In the genomic region with DNA sequence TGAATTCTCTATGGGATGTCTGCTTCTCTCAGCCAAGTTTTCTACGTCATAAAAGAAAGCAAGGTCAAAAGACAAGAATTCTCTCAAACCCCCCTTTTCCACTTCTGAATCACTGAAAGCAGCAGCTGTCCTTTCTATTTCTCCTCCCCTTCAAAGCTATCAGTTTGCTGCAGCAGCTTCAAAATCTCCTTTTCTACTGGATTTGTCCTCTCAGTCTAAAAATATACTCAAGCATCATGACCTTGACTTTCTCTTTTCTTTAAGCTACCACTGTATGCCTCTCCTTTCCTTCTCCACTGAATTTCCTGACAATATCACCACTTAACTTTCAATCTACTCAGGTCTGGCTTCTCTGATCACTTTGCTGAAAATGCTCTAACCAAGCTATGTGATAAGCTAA, we compare ENCODE assay signal across 1 cellular context.
TF ChIP-seq lines count a peak whose summit lies in the region.

No MANE protein-coding gene starts in this region.

TF ChIP-seq in K562, 482 proteins besides CTCF, POLR2A, EP300 and RAD21 (continues in another document):
- TF ChIP-seq, protein P1, sequence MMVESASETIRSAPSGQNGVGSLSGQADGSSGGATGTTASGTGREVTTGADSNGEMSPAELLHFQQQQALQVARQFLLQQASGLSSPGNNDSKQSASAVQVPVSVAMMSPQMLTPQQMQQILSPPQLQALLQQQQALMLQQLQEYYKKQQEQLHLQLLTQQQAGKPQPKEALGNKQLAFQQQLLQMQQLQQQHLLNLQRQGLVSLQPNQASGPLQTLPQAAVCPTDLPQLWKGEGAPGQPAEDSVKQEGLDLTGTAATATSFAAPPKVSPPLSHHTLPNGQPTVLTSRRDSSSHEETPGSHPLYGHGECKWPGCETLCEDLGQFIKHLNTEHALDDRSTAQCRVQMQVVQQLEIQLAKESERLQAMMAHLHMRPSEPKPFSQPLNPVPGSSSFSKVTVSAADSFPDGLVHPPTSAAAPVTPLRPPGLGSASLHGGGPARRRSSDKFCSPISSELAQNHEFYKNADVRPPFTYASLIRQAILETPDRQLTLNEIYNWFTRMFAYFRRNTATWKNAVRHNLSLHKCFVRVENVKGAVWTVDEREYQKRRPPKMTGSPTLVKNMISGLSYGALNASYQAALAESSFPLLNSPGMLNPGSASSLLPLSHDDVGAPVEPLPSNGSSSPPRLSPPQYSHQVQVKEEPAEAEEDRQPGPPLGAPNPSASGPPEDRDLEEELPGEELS (CRISPR knock-in tag; IDR thresholded peaks at IDR 0.05; ENCODE audit: borderline replicate concordance), result no peak
- TF ChIP-seq BDP1 (IDR thresholded peaks at IDR 0.05; ENCODE audit: insufficient read depth, insufficient read length), result no peak
- TF ChIP-seq ZNF121 (CRISPR knock-in tag; conservative IDR thresholded peaks at IDR 0.05), result no peak
- peak; percentile 68 for TF ChIP-seq ARID1B (IDR thresholded peaks at IDR 0.05)
- no peak for TF ChIP-seq SMARCA5 (IDR thresholded peaks at IDR 0.05)
- no peak for TF ChIP-seq NR4A1 (CRISPR knock-in tag; IDR thresholded peaks at IDR 0.05)
- TF ChIP-seq NR4A1 (tag; IDR thresholded peaks at IDR 0.05), result no peak
- no peak for TF ChIP-seq ETV1 (tag; conservative IDR thresholded peaks at IDR 0.05; ENCODE audit: low read depth)
- TF ChIP-seq SMARCA4 (IDR thresholded peaks at IDR 0.05), result peak; percentile 44; the same call in 1 of the 2 replicates
- no peak for TF ChIP-seq RBM39 (optimal IDR thresholded peaks at IDR 0.05; ENCODE audit: low read depth, low read length)
- no peak for TF ChIP-seq ZNF23 (CRISPR knock-in tag; IDR thresholded peaks at IDR 0.05)
- TF ChIP-seq EHMT2 (IDR thresholded peaks at IDR 0.05), result 0 out of 2 replicates have a peak, but pooled peaks have one; percentile 52
- TF ChIP-seq, protein P2, sequence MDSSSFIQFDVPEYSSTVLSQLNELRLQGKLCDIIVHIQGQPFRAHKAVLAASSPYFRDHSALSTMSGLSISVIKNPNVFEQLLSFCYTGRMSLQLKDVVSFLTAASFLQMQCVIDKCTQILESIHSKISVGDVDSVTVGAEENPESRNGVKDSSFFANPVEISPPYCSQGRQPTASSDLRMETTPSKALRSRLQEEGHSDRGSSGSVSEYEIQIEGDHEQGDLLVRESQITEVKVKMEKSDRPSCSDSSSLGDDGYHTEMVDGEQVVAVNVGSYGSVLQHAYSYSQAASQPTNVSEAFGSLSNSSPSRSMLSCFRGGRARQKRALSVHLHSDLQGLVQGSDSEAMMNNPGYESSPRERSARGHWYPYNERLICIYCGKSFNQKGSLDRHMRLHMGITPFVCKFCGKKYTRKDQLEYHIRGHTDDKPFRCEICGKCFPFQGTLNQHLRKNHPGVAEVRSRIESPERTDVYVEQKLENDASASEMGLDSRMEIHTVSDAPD (CRISPR knock-in tag; IDR thresholded peaks at IDR 0.05), result no peak
- TF ChIP-seq KDM1A (IDR thresholded peaks at IDR 0.05), result peak; percentile 80 to 85
- TF ChIP-seq MAFF (IDR thresholded peaks at IDR 0.05; ENCODE audit: low read length), result no peak
- no peak for TF ChIP-seq NELFE (IDR thresholded peaks at IDR 0.05; ENCODE audit: insufficient read depth, insufficient read length)
- TF ChIP-seq ZNF174 (CRISPR knock-in tag; IDR thresholded peaks at IDR 0.05), result no peak
- TF ChIP-seq NEUROD1 (IDR thresholded peaks at IDR 0.05; ENCODE audit: borderline replicate concordance, low read depth, low read length, partially characterized antibody), result no peak
- TF ChIP-seq PHB2 (IDR thresholded peaks at IDR 0.05; ENCODE audit: low read depth), result no peak
- TF ChIP-seq ZNF589 (CRISPR knock-in tag; IDR thresholded peaks at IDR 0.05; ENCODE audit: low read depth), result no peak
- TF ChIP-seq, protein P3, sequence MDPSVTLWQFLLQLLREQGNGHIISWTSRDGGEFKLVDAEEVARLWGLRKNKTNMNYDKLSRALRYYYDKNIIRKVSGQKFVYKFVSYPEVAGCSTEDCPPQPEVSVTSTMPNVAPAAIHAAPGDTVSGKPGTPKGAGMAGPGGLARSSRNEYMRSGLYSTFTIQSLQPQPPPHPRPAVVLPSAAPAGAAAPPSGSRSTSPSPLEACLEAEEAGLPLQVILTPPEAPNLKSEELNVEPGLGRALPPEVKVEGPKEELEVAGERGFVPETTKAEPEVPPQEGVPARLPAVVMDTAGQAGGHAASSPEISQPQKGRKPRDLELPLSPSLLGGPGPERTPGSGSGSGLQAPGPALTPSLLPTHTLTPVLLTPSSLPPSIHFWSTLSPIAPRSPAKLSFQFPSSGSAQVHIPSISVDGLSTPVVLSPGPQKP (CRISPR knock-in tag; IDR thresholded peaks at IDR 0.05), result no peak
- no peak for TF ChIP-seq STAT5B (CRISPR knock-in tag; IDR thresholded peaks at IDR 0.05)
- TF ChIP-seq, protein P4, sequence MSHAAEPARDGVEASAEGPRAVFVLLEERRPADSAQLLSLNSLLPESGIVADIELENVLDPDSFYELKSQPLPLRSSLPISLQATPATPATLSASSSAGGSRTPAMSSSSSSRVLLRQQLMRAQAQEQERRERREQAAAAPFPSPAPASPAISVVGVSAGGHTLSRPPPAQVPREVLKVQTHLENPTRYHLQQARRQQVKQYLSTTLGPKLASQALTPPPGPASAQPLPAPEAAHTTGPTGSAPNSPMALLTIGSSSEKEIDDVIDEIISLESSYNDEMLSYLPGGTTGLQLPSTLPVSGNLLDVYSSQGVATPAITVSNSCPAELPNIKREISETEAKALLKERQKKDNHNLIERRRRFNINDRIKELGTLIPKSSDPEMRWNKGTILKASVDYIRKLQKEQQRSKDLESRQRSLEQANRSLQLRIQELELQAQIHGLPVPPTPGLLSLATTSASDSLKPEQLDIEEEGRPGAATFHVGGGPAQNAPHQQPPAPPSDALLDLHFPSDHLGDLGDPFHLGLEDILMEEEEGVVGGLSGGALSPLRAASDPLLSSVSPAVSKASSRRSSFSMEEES (CRISPR knock-in tag; IDR thresholded peaks at IDR 0.05), result no peak
- TF ChIP-seq HNRNPLL (IDR thresholded peaks at IDR 0.05; ENCODE audit: low read depth, low read length, poor library complexity, severe bottlenecking), result no peak
- TF ChIP-seq SMAD2 (IDR thresholded peaks at IDR 0.05; ENCODE audit: low read depth, low read length), result no peak
- no peak for TF ChIP-seq ZNF431 (CRISPR knock-in tag; IDR thresholded peaks at IDR 0.05)
- TF ChIP-seq ESRRA (IDR thresholded peaks at IDR 0.05; ENCODE audit: borderline replicate concordance, low read depth), result no peak
- TF ChIP-seq, protein P5, sequence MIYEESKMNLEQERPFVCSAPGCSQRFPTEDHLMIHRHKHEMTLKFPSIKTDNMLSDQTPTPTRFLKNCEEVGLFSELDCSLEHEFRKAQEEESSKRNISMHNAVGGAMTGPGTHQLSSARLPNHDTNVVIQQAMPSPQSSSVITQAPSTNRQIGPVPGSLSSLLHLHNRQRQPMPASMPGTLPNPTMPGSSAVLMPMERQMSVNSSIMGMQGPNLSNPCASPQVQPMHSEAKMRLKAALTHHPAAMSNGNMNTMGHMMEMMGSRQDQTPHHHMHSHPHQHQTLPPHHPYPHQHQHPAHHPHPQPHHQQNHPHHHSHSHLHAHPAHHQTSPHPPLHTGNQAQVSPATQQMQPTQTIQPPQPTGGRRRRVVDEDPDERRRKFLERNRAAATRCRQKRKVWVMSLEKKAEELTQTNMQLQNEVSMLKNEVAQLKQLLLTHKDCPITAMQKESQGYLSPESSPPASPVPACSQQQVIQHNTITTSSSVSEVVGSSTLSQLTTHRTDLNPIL (CRISPR knock-in tag; IDR thresholded peaks at IDR 0.05), result no peak
- no peak for TF ChIP-seq SNRNP70 (optimal IDR thresholded peaks at IDR 0.05; ENCODE audit: low read depth, low read length)
- TF ChIP-seq, protein P6, sequence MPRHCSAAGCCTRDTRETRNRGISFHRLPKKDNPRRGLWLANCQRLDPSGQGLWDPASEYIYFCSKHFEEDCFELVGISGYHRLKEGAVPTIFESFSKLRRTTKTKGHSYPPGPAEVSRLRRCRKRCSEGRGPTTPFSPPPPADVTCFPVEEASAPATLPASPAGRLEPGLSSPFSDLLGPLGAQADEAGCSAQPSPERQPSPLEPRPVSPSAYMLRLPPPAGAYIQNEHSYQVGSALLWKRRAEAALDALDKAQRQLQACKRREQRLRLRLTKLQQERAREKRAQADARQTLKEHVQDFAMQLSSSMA (CRISPR knock-in tag; IDR thresholded peaks at IDR 0.05), result no peak
- TF ChIP-seq ZNF696 (CRISPR knock-in tag; conservative IDR thresholded peaks at IDR 0.05), result no peak
- TF ChIP-seq SREBF2 (CRISPR knock-in tag; IDR thresholded peaks at IDR 0.05), result no peak
- TF ChIP-seq HDAC1 (IDR thresholded peaks at IDR 0.05), result peak in 1 of 2 experiments; percentile 76; a peak in 2 of 4 replicates
- peak; percentile 54 for TF ChIP-seq CBFA2T2 (conservative IDR thresholded peaks at IDR 0.05)
- peak; percentile 87 for TF ChIP-seq MEF2A (IDR thresholded peaks at IDR 0.05; ENCODE audit: control insufficient read depth, low read depth, low read length)
- TF ChIP-seq NCOR1 (IDR thresholded peaks at IDR 0.05), result peak; percentile 68
- TF ChIP-seq XRCC5 (IDR thresholded peaks at IDR 0.05; ENCODE audit: low read depth, low read length), result no peak
- TF ChIP-seq NONO (IDR thresholded peaks at IDR 0.05; ENCODE audit: low read depth in 2 of 2, low read length in 1 of 2), result no peak
- TF ChIP-seq ZNF324 (CRISPR knock-in tag; IDR thresholded peaks at IDR 0.05), result no peak
- TF ChIP-seq, protein P7, sequence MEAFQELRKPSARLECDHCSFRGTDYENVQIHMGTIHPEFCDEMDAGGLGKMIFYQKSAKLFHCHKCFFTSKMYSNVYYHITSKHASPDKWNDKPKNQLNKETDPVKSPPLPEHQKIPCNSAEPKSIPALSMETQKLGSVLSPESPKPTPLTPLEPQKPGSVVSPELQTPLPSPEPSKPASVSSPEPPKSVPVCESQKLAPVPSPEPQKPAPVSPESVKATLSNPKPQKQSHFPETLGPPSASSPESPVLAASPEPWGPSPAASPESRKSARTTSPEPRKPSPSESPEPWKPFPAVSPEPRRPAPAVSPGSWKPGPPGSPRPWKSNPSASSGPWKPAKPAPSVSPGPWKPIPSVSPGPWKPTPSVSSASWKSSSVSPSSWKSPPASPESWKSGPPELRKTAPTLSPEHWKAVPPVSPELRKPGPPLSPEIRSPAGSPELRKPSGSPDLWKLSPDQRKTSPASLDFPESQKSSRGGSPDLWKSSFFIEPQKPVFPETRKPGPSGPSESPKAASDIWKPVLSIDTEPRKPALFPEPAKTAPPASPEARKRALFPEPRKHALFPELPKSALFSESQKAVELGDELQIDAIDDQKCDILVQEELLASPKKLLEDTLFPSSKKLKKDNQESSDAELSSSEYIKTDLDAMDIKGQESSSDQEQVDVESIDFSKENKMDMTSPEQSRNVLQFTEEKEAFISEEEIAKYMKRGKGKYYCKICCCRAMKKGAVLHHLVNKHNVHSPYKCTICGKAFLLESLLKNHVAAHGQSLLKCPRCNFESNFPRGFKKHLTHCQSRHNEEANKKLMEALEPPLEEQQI (IDR thresholded peaks at IDR 0.05), result no peak
- TF ChIP-seq TCF3 (CRISPR knock-in tag; IDR thresholded peaks at IDR 0.05), result peak; percentile 64
- TF ChIP-seq LEF1 (IDR thresholded peaks at IDR 0.05), result peak; percentile 55; the same call in 1 of the 2 replicates
- TF ChIP-seq NFE2 (IDR thresholded peaks at IDR 0.05; ENCODE audit: low read depth), result no peak
- TF ChIP-seq HMGN3 (IDR thresholded peaks at IDR 0.05; ENCODE audit: borderline replicate concordance, extremely low read depth, insufficient read length, low read depth, low read length), result no peak
- TF ChIP-seq TAL1 (IDR thresholded peaks at IDR 0.05), result peak; percentile 46; the same call in 1 of the 2 replicates
- no peak for TF ChIP-seq YY1 (IDR thresholded peaks at IDR 0.05; ENCODE audit: borderline replicate concordance in 1 of 3, control insufficient read depth in 1 of 3, extremely low read depth in 1 of 3, insufficient read depth in 3 of 3, insufficient read length in 1 of 3, insufficient replicate concordance in 2 of 3, low read depth in 1 of 3, low read length in 2 of 3)
- no peak for TF ChIP-seq RBM17 (IDR thresholded peaks at IDR 0.05; ENCODE audit: borderline replicate concordance, low read depth, low read length)
- TF ChIP-seq ZNF766 (CRISPR knock-in tag; conservative IDR thresholded peaks at IDR 0.05), result no peak
- TF ChIP-seq, protein P8, sequence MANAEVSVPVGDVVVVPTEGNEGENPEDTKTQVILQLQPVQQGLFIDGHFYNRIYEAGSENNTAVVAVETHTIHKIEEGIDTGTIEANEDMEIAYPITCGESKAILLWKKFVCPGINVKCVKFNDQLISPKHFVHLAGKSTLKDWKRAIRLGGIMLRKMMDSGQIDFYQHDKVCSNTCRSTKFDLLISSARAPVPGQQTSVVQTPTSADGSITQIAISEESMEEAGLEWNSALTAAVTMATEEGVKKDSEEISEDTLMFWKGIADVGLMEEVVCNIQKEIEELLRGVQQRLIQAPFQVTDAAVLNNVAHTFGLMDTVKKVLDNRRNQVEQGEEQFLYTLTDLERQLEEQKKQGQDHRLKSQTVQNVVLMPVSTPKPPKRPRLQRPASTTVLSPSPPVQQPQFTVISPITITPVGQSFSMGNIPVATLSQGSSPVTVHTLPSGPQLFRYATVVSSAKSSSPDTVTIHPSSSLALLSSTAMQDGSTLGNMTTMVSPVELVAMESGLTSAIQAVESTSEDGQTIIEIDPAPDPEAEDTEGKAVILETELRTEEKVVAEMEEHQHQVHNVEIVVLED (CRISPR knock-in tag; IDR thresholded peaks at IDR 0.05), result no peak
- TF ChIP-seq ZNF57 (CRISPR knock-in tag; IDR thresholded peaks at IDR 0.05), result no peak
- TF ChIP-seq XRCC4 (IDR thresholded peaks at IDR 0.05; ENCODE audit: extremely low read depth, insufficient read depth, insufficient read length), result no peak
- no peak for TF ChIP-seq SMAD1 (IDR thresholded peaks at IDR 0.05; ENCODE audit: low read depth, low read length, partially characterized antibody)
- TF ChIP-seq CBFA2T3 (IDR thresholded peaks at IDR 0.05), result peak; percentile 77
- TF ChIP-seq MYNN (IDR thresholded peaks at IDR 0.05), result no peak
- TF ChIP-seq MYNN (CRISPR knock-in tag; IDR thresholded peaks at IDR 0.05), result no peak
- no peak for TF ChIP-seq NCOA2 (IDR thresholded peaks at IDR 0.05; ENCODE audit: partially characterized antibody in 2 of 2)
- TF ChIP-seq RBM25 (IDR thresholded peaks at IDR 0.05; ENCODE audit: low read depth, low read length, severe bottlenecking), result no peak
- peak; percentile 35; the same call in 1 of the 2 replicates for TF ChIP-seq STAT5A (IDR thresholded peaks at IDR 0.05; ENCODE audit: borderline replicate concordance, low read length)
- TF ChIP-seq, protein P9, sequence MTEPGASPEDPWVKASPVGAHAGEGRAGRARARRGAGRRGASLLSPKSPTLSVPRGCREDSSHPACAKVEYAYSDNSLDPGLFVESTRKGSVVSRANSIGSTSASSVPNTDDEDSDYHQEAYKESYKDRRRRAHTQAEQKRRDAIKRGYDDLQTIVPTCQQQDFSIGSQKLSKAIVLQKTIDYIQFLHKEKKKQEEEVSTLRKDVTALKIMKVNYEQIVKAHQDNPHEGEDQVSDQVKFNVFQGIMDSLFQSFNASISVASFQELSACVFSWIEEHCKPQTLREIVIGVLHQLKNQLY (CRISPR knock-in tag; conservative IDR thresholded peaks at IDR 0.05), result no peak
